Comparison of ENCODE assay signal across 18 cellular contexts in genomic region chr14:79585845-79586244, GRCh38.
DNase-seq lines count a peak whose midpoint lies in the region; ATAC-seq, FAIRE-seq and TF ChIP-seq lines count a peak whose summit lies in the region.
"Had no signal": no experiment of that assay in that cellular context is flagged by ENCODE, and none has a peak within 500 bp of the region (broad histone marks: within the 10 kb centered on the region; RNA-seq: fewer than 3 reads in every experiment).

No MANE protein-coding gene starts in this region.

- H3K4me3 Mint-ChIP-seq in astrocyte (ENCODE audit: unreplicated experiment): no peak overlapping the region
- no peak overlapping the region for H3K4me3 Mint-ChIP-seq in neural progenitor cell
- H3K4me3 Mint-ChIP-seq in activated CD4-positive, alpha-beta memory T cell treated with anti-CD3 and anti-CD28 coated beads for 36 hours: no peak overlapping the region
- H3K4me3 Mint-ChIP-seq: CD8-positive, alpha-beta memory T cell; immature natural killer cell had no signal

- no peaks in the 10 kb centered on the region for H3K9me2 ChIP-seq in OCI-LY7 (ENCODE audit: insufficient read depth, low read length)

- no peaks in the 10 kb centered on the region for H3K27me3 ChIP-seq in astrocyte (ENCODE audit: insufficient read depth, low read length)
- H3K27me3 ChIP-seq in neural progenitor cell: no peaks in the 10 kb centered on the region
- H3K27me3 ChIP-seq: ovary had no signal

- POLR2A ChIA-PET in activated CD4-positive, alpha-beta memory T cell treated with anti-CD3 and anti-CD28 coated beads for 36 hours (lab: Charles Lee): no interaction called here
- POLR2A ChIA-PET in OCI-LY7 (lab: Charles Lee): interaction anchor here (0.7 kb wide), 1 partner anchor 375 kb away, joined by 3 read pairs; no protein-coding TSS in a partner anchor

- H2AFZ ChIP-seq in astrocyte (ENCODE audit: low read depth, low read length) (no peak overlapping the region), neural progenitor cell (replicated peaks) (no peak overlapping the region), OCI-LY7 (ENCODE audit: low read length) (no peak overlapping the region)

- no peak for ATAC-seq in HG03342 (IDR thresholded peaks at IDR 0.05; ENCODE audit: unreplicated experiment)
- ATAC-seq: Panc1 had no signal

- BruUV-seq in OCI-LY7 (replicated peaks; lab: Mats Ljungman, UMichigan): no TSS peak

- H3K4me2 ChIP-seq in astrocyte (ENCODE audit: low read length) (peak overlapping the region; percentile 17), neural progenitor cell (no peak overlapping the region), OCI-LY7 (ENCODE audit: low read length) (no peak overlapping the region)

- peak overlapping the region; percentile 31 for H3K9ac ChIP-seq in astrocyte (ENCODE audit: low read length)
- H3K9ac ChIP-seq in neural progenitor cell: no peak overlapping the region

- H3K4me3 ChIP-seq in astrocyte (ENCODE audit: insufficient read depth, low read depth, low read length): no peak overlapping the region
- no peak overlapping the region for H3K4me3 ChIP-seq in neural progenitor cell
- no peak overlapping the region for H3K4me3 ChIP-seq in OCI-LY7 (ENCODE audit: low read depth, low read length, poor library complexity, severe bottlenecking)
- H3K4me3 ChIP-seq: ovary had no signal

- H3K4me1 Mint-ChIP-seq in astrocyte (ENCODE audit: low read depth, unreplicated experiment): peaks cover 55% of the 10 kb centered on the region
- H3K4me1 Mint-ChIP-seq in neural progenitor cell: peaks cover 14% of the 10 kb centered on the region
- no peaks in the 10 kb centered on the region for H3K4me1 Mint-ChIP-seq in activated CD4-positive, alpha-beta memory T cell treated with anti-CD3 and anti-CD28 coated beads for 36 hours (ENCODE audit: low read depth)
- H3K4me1 Mint-ChIP-seq: CD8-positive, alpha-beta memory T cell; immature natural killer cell had no signal

- H3K36me3 Mint-ChIP-seq in astrocyte (ENCODE audit: low read depth, unreplicated experiment) (no peaks in the 10 kb centered on the region), neural progenitor cell (peaks cover 1% of the 10 kb centered on the region)
- no peaks in the 10 kb centered on the region for H3K36me3 Mint-ChIP-seq in activated CD4-positive, alpha-beta memory T cell treated with anti-CD3 and anti-CD28 coated beads for 36 hours
- H3K36me3 Mint-ChIP-seq: CD8-positive, alpha-beta memory T cell; immature natural killer cell had no signal

- TF ChIP-seq CTCF in astrocyte (IDR thresholded peaks at IDR 0.05; ENCODE audit: insufficient read depth, low read depth, low read length) (no peak), neural progenitor cell (IDR thresholded peaks at IDR 0.05) (no peak), OCI-LY7 (conservative IDR thresholded peaks at IDR 0.05; ENCODE audit: low read length) (no peak)

- peak overlapping the region; percentile 92 for H3K27ac ChIP-seq in astrocyte (ENCODE audit: low read depth, low read length)
- no peak overlapping the region for H3K27ac ChIP-seq in neural progenitor cell
- no peak overlapping the region for H3K27ac ChIP-seq in OCI-LY7 (ENCODE audit: low read depth, low read length, poor library complexity, severe bottlenecking)
- H3K27ac ChIP-seq: 22Rv1, ovary, WERI-Rb-1 had no signal

- FAIRE-seq in astrocyte (lab: Jason Lieb, UNC): no peak

- H3K4me1 ChIP-seq in astrocyte (ENCODE audit: insufficient read depth, low read length) (peaks cover 41% of the 10 kb centered on the region), neural progenitor cell (peaks cover 23% of the 10 kb centered on the region), OCI-LY7 (ENCODE audit: insufficient read depth, low read length, poor library complexity, severe bottlenecking) (no peaks in the 10 kb centered on the region)

- H4K20me1 ChIP-seq in astrocyte (ENCODE audit: insufficient read depth, low read length) (no peaks in the 10 kb centered on the region), neural progenitor cell (ENCODE audit: low read depth) (no peaks in the 10 kb centered on the region), OCI-LY7 (ENCODE audit: insufficient read depth, low read length) (no peaks in the 10 kb centered on the region)

- DNase-seq in DMS 273 (lab: John Stamatoyannopoulos, UW; ENCODE audit: unreplicated experiment): peak; percentile 39
- no peak for DNase-seq in DMS 273 treated with DMSO at 0.1 percent for 48 hours (lab: John Stamatoyannopoulos, UW)
- DNase-seq in astrocyte (ENCODE audit: low read depth): peak; percentile 76
- DNase-seq in iris pigment epithelial cell (ENCODE audit: low read depth): peak; percentile 82
- DNase-seq in neural progenitor cell (ENCODE audit: low spot score): no peak
- no peak for DNase-seq in activated CD4-positive, alpha-beta memory T cell treated with anti-CD3 and anti-CD28 coated beads for 36 hours
- DNase-seq in OCI-LY7 (ENCODE audit: low spot score): no peak
- DNase-seq: activated gamma-delta T cell; CD8-positive, alpha-beta memory T cell; GF-D8; immature natural killer cell; KG1; NCI-H526; ovary; WERI-Rb-1 had no signal

- H3K79me2 ChIP-seq in astrocyte (ENCODE audit: insufficient read depth, low read length) (no peaks in the 10 kb centered on the region), neural progenitor cell (ENCODE audit: low read depth) (no peaks in the 10 kb centered on the region), OCI-LY7 (ENCODE audit: insufficient read depth, low read depth, low read length) (no peaks in the 10 kb centered on the region)

- H3K27me3 Mint-ChIP-seq in astrocyte (ENCODE audit: low read depth, unreplicated experiment) (no peaks in the 10 kb centered on the region), neural progenitor cell (ENCODE audit: insufficient read depth, low read depth) (peaks cover 2% of the 10 kb centered on the region)
- no peaks in the 10 kb centered on the region for H3K27me3 Mint-ChIP-seq in activated CD4-positive, alpha-beta memory T cell treated with anti-CD3 and anti-CD28 coated beads for 36 hours
- H3K27me3 Mint-ChIP-seq: CD8-positive, alpha-beta memory T cell had no signal

- H3F3A ChIP-seq in neural progenitor cell (ENCODE audit: low read depth): no peaks in the 10 kb centered on the region

- H3K27ac Mint-ChIP-seq in astrocyte (ENCODE audit: unreplicated experiment) (peak overlapping the region; percentile 90), neural progenitor cell (no peak overlapping the region)
- H3K27ac Mint-ChIP-seq in activated CD4-positive, alpha-beta memory T cell treated with anti-CD3 and anti-CD28 coated beads for 36 hours: no peak overlapping the region
- H3K27ac Mint-ChIP-seq: CD8-positive, alpha-beta memory T cell; immature natural killer cell had no signal

- peaks cover 4% of the 10 kb centered on the region for H3K9me3 Mint-ChIP-seq in astrocyte (ENCODE audit: unreplicated experiment)
- peaks cover 4% of the 10 kb centered on the region for H3K9me3 Mint-ChIP-seq in neural progenitor cell
- peaks cover 2% of the 10 kb centered on the region for H3K9me3 Mint-ChIP-seq in activated CD4-positive, alpha-beta memory T cell treated with anti-CD3 and anti-CD28 coated beads for 36 hours

- H3K9me3 ChIP-seq in astrocyte (ENCODE audit: insufficient read depth, low read depth, low read length) (no peaks in the 10 kb centered on the region), neural progenitor cell (ENCODE audit: low read depth) (no peaks in the 10 kb centered on the region), OCI-LY7 (ENCODE audit: low read length) (no peaks in the 10 kb centered on the region)
- H3K9me3 ChIP-seq: ovary had no signal

- CTCF ChIA-PET in activated CD4-positive, alpha-beta memory T cell treated with anti-CD3 and anti-CD28 coated beads for 36 hours (lab: Charles Lee): no interaction called here
- CTCF ChIA-PET in OCI-LY7 (lab: Charles Lee; ENCODE audit: unreplicated experiment): no interaction called here

- H3K36me3 ChIP-seq in astrocyte (ENCODE audit: insufficient read depth, low read length) (no peaks in the 10 kb centered on the region), neural progenitor cell (no peaks in the 10 kb centered on the region), OCI-LY7 (ENCODE audit: insufficient read depth, low read length) (no peaks in the 10 kb centered on the region)
- H3K36me3 ChIP-seq: ovary, WERI-Rb-1 had no signal

- intact Hi-C loops in activated CD4-positive, alpha-beta memory T cell treated with anti-CD3 and anti-CD28 coated beads for 36 hours (cut with micrococcal nuclease): no loop called here
- intact Hi-C loops in OCI-LY7 (cut with micrococcal nuclease; ENCODE audit: unreplicated experiment): no loop called here

Comparison
In these comparisons a context has a peak if more than half of its experiments do, and no peak if none do; other contexts are left out.
1. DNase-seq: peak in DMS 273 (single experiment), astrocyte (single experiment) and iris pigment epithelial cell (single experiment); none in DMS 273 treated with DMSO at 0.1 percent for 48 hours (single experiment), neural progenitor cell (single experiment), activated CD4-positive, alpha-beta memory T cell treated with anti-CD3 and anti-CD28 coated beads for 36 hours (single experiment) and OCI-LY7 (single experiment).